6 cellular contexts compared by ENCODE assay signal in the genomic region with DNA sequence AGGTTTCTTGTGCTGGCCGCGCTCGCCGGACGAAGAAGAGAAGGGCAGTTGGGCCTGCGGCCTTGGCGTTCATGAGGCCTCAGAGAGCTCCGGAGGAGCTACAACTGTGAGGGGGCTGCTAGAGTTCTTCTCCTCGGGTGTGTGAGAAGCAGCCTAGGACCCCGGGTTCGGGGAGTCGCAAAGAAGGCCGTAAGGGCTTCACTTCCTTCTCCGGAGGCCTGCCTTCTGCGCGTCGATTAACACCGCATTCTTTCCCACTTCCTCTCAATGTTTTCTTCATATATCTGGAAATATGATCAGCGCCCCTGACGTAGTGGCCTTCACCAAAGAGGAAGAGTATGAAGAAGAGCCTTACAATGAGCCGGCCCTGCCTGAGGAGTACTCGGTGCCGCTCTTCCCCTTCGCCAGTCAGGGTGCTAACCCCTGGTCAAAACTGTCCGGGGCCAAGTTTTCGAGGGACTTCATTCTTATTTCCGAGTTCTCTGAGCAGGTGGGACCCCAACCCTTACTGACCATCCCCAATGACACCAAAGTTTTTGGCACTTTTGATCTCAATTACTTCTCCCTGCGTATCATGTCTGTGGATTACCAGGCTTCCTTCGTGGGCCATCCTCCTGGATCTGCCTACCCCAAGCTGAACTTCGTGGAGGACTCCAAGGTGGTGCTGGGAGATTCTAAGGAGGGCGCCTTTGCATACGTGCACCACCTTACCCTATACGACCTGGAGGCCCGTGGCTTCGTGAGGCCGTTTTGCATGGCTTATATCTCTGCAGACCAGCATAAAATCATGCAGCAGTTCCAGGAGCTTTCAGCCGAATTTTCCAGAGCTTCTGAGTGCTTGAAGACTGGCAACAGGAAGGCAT. TPM values are rescaled to one million over a fixed set of nuclear protein-coding genes. Genes with fewer than 3 reads are reported as not detected.
A peak's percentile ranks its signal among the peaks of the same experiment; 100 is the strongest.
DNase-seq lines count a peak whose midpoint lies in the region; FAIRE-seq and TF ChIP-seq lines count a peak whose summit lies in the region.

No MANE protein-coding gene starts in this region.

- FAIRE-seq in bronchial epithelial cell (lab: Jason Lieb, UNC): no peak

- peak overlapping the region; percentile 71 for H2AFZ ChIP-seq in ACC112 (ENCODE audit: low read length, unreplicated experiment)

- peak overlapping the region; percentile 87 for H3K27ac ChIP-seq in ACC112 (ENCODE audit: low read depth, low read length)
- peak overlapping the region; percentile 87 for H3K27ac ChIP-seq in HUES6 (ENCODE audit: low read depth, low read length)
- H3K27ac ChIP-seq in neutrophil: peak overlapping the region; percentile 97

- H3K9me3 ChIP-seq in HUES6 (ENCODE audit: control insufficient read depth, insufficient read depth, low read depth, low read length): no peaks in the 10 kb centered on the region
- no peaks in the 10 kb centered on the region for H3K9me3 ChIP-seq in neutrophil

- no peaks in the 10 kb centered on the region for H3K27me3 ChIP-seq in ACC112 (ENCODE audit: insufficient read depth, low read length)
- no peaks in the 10 kb centered on the region for H3K27me3 ChIP-seq in HUES6 (ENCODE audit: control insufficient read depth, insufficient read depth, low read length)
- no peaks in the 10 kb centered on the region for H3K27me3 ChIP-seq in bronchial epithelial cell (ENCODE audit: control insufficient read depth, insufficient read depth, low read length)
- H3K27me3 ChIP-seq in neutrophil: no peaks in the 10 kb centered on the region

- H3K4me3 ChIP-seq in ACC112 (ENCODE audit: low read depth, low read length): peak overlapping the region; percentile 96
- H3K4me3 ChIP-seq in HUES6 (ENCODE audit: low read depth, low read length): peak overlapping the region; percentile 90
- peak overlapping the region; percentile 89 for H3K4me3 ChIP-seq in bronchial epithelial cell (ENCODE audit: low read depth, low read length)
- H3K4me3 ChIP-seq in neutrophil (ENCODE audit: low read depth in 1 of 2, low read length in 1 of 2): peak overlapping the region; percentile 97 to 98

- no peak for DNase-seq in bronchial epithelial cell (ENCODE audit: low read depth)
- DNase-seq in HT-29 (ENCODE audit: low spot score): no peak
- no peak for DNase-seq in hepatic stellate cell (ENCODE audit: low spot score)

- H3K36me3 ChIP-seq in ACC112 (ENCODE audit: insufficient read depth, low read length): peaks cover 13% of the 10 kb centered on the region; the same call in 1 of the 2 replicates
- peaks cover 49% of the 10 kb centered on the region for H3K36me3 ChIP-seq in HUES6 (ENCODE audit: control insufficient read depth, insufficient read depth, low read length)
- peaks cover 19% of the 10 kb centered on the region for H3K36me3 ChIP-seq in bronchial epithelial cell (ENCODE audit: control insufficient read depth, insufficient read depth, low read length)
- peaks cover 43% of the 10 kb centered on the region for H3K36me3 ChIP-seq in neutrophil

- H3K79me2 ChIP-seq in ACC112 (ENCODE audit: control insufficient read depth, insufficient read depth, low read length, unreplicated experiment): peaks cover 95% of the 10 kb centered on the region

- peaks cover 51% of the 10 kb centered on the region for H3K4me1 ChIP-seq in ACC112 (ENCODE audit: control insufficient read depth, insufficient read depth, low read length, unreplicated experiment)
- H3K4me1 ChIP-seq in HUES6 (ENCODE audit: control insufficient read depth, insufficient read depth, low read length): peaks cover 19% of the 10 kb centered on the region
- H3K4me1 ChIP-seq in neutrophil (ENCODE audit: control insufficient read depth in 1 of 2, insufficient read depth in 1 of 2, low read depth in 1 of 2, low read length in 1 of 2): peaks cover 67 to 72% of the 10 kb centered on the region in 2 experiments

- TF ChIP-seq CTCF in bronchial epithelial cell (IDR thresholded peaks at IDR 0.05; ENCODE audit: insufficient read depth, low read length, severe bottlenecking) (no peak), neutrophil (IDR thresholded peaks at IDR 0.05) (no peak)

- H3K9ac ChIP-seq in HUES6 (ENCODE audit: low read length): peak overlapping the region; percentile 92

RNA-seq across cellular contexts. Expression of a gene that starts 0.6 kb away (rescaled TPM):
- 13.4 and 14.5 TPM in 2 replicates for total RNA-seq in bronchial epithelial cell
- total RNA-seq in HT-29 (2014; rRNA removed; shearing (Covaris generic)): 8.8 and 10.7 TPM in 2 replicates

RNA-seq across cellular contexts. Expression of a gene that starts 0.9 kb away (rescaled TPM):
- total RNA-seq in bronchial epithelial cell: 11.0 and 22.4 TPM in 2 replicates
- total RNA-seq in HT-29 (2014; rRNA removed; shearing (Covaris generic)): 19.2 and 21.8 TPM in 2 replicates

RNA-seq across cellular contexts. Expression of a gene that starts 47.6 kb away (rescaled TPM):
- total RNA-seq in bronchial epithelial cell: 15.3 and 15.5 TPM in 2 replicates
- total RNA-seq in HT-29 (2014; rRNA removed; shearing (Covaris generic)): 62.7 and 62.9 TPM in 2 replicates

RNA-seq across cellular contexts. Expression of a gene that starts 55.3 kb away (rescaled TPM):
- 21.1 and 23.0 TPM in 2 replicates for total RNA-seq in bronchial epithelial cell
- 23.4 and 26.8 TPM in 2 replicates for total RNA-seq in HT-29 (2014; rRNA removed; shearing (Covaris generic))

RNA-seq across cellular contexts. Expression of a gene that starts 57.2 kb away (rescaled TPM):
- total RNA-seq in bronchial epithelial cell: 339 and 517 TPM in 2 replicates
- total RNA-seq in HT-29 (2014; rRNA removed; shearing (Covaris generic)): 265 and 291 TPM in 2 replicates
